16 cellular contexts compared by ENCODE assay signal in genomic region chr19:2394054-2394668, GRCh38. TPM values are rescaled to one million over a fixed set of nuclear protein-coding genes. Genes with fewer than 3 reads are reported as not detected.
A peak's percentile ranks its signal among the peaks of the same experiment; 100 is the strongest.
DNase-seq lines count a peak whose midpoint lies in the region; ATAC-seq and TF ChIP-seq lines count a peak whose summit lies in the region.
"Had no signal": no experiment of that assay in that cellular context is flagged by ENCODE, and none has a peak within 500 bp of the region (broad histone marks: within the 10 kb centered on the region; RNA-seq: fewer than 3 reads in every experiment).

No MANE protein-coding gene starts in this region.

- TF ChIP-seq EP300 in upper lobe of left lung (IDR thresholded peaks at IDR 0.05), result no peak

- H3K36me3 Mint-ChIP-seq in activated naive CD4-positive, alpha-beta T cell treated with anti-CD3 and anti-CD28 coated beads for 36 hours (ENCODE audit: low read depth), result no peaks in the 10 kb centered on the region

- no peaks in the 10 kb centered on the region for H3K27me3 Mint-ChIP-seq in activated naive CD4-positive, alpha-beta T cell treated with anti-CD3 and anti-CD28 coated beads for 36 hours (ENCODE audit: low read depth)

- H3K27me3 ChIP-seq in upper lobe of left lung, result no peaks in the 10 kb centered on the region
- H3K27me3 ChIP-seq: thyroid gland had no signal

- peak in 1 of 2 donors; percentile 51 for ATAC-seq in upper lobe of left lung (ENCODE audit: low FRiP score in 2 of 2)

- 43% methylated on average over 15 of the region's 15 CpGs for WGBS in upper lobe of left lung, 2 donors

- H3K4me1 Mint-ChIP-seq in activated naive CD4-positive, alpha-beta T cell treated with anti-CD3 and anti-CD28 coated beads for 36 hours (ENCODE audit: low read depth), result peaks cover 15% of the 10 kb centered on the region

- no peak overlapping the region for H3K27ac Mint-ChIP-seq in activated naive CD4-positive, alpha-beta T cell treated with anti-CD3 and anti-CD28 coated beads for 36 hours

- peak overlapping the region; percentile 49 for H3K27ac ChIP-seq in OCI-LY7 (ENCODE audit: low read depth, low read length, poor library complexity, severe bottlenecking)
- H3K27ac ChIP-seq in upper lobe of left lung, result peak overlapping the region; percentile 15 to 42 (median 22)
- H3K27ac ChIP-seq: esophagus squamous epithelium, GM23248, thyroid gland had no signal

- H3K9me3 Mint-ChIP-seq in activated naive CD4-positive, alpha-beta T cell treated with anti-CD3 and anti-CD28 coated beads for 36 hours, result no peaks in the 10 kb centered on the region

- POLR2A ChIA-PET in OCI-LY7 (lab: Charles Lee), result interaction anchor here (0.5 to 1.7 kb wide), 9 partner anchors 10 to 1621 kb away, joined by 3 to 8 read pairs (median 4); partner anchors contain the start of genes DOT1L, GADD45B, LSM7 and SPPL2B

- H3K79me2 ChIP-seq in OCI-LY7 (ENCODE audit: insufficient read depth, low read depth, low read length), result no peaks in the 10 kb centered on the region

- H3K36me3 ChIP-seq in OCI-LY7 (ENCODE audit: insufficient read depth, low read length) (no peaks in the 10 kb centered on the region), upper lobe of left lung (no peaks in the 10 kb centered on the region)
- H3K36me3 ChIP-seq: esophagus squamous epithelium, thyroid gland had no signal

- peaks cover 10% of the 10 kb centered on the region; the same call in 1 of the 2 replicates for H3K9me3 ChIP-seq in OCI-LY7 (ENCODE audit: low read length)
- H3K9me3 ChIP-seq in upper lobe of left lung, result no peaks in the 10 kb centered on the region
- H3K9me3 ChIP-seq: esophagus squamous epithelium, thyroid gland had no signal

- DNase-seq in activated naive CD4-positive, alpha-beta T cell treated with anti-CD3 and anti-CD28 coated beads for 36 hours, result peak; percentile 48
- no peak for DNase-seq in activated naive CD4-positive, alpha-beta T cell treated with anti-CD3 and anti-CD28 coated beads, Interleukin-2, amount 50 U/mL, for 16 hours
- DNase-seq in OCI-LY7 (ENCODE audit: low spot score) (peak; percentile 75), globus pallidus (ENCODE audit: low spot score) (peak; percentile 26), upper lobe of left lung (peak in 1 of 2 donors; percentile 52), ureter (ENCODE audit: low spot score) (no peak)
- no peak for DNase-seq in activated effector memory CD4-positive, alpha-beta T cell treated with Interleukin-2 at 50 U/mL for 16 hours
- no peak for DNase-seq in activated CD4-positive, alpha-beta T cell treated with anti-CD3 and anti-CD28 coated beads, Interleukin-2, amount 50 U/mL, for 1 hour
- DNase-seq: aorta; esophagus squamous epithelium; GM23248; mesendoderm; NCI-H526; stimulated activated CD4-positive, alpha-beta T cell treated with anti-CD3 and anti-CD28 coated beads, Interleukin-15, amount 100 ng/mL, for 24 hours; thyroid gland had no signal

- CTCF ChIA-PET in activated naive CD4-positive, alpha-beta T cell treated with anti-CD3 and anti-CD28 coated beads for 36 hours (lab: Charles Lee), result interaction anchor here (0.8 to 3.4 kb wide), 4 partner anchors 134 to 222 kb away, joined by 3 to 17 read pairs (median 4); no protein-coding TSS in a partner anchor
- CTCF ChIA-PET in OCI-LY7 (lab: Charles Lee; ENCODE audit: unreplicated experiment), result no interaction called here

- H3K4me1 ChIP-seq in OCI-LY7 (ENCODE audit: insufficient read depth, low read length, poor library complexity, severe bottlenecking) (peaks cover 22% of the 10 kb centered on the region), upper lobe of left lung (peaks cover 0 to 5% (median 0%) of the 10 kb centered on the region in 4 donors)
- H3K4me1 ChIP-seq: esophagus squamous epithelium had no signal

- TF ChIP-seq CTCF in OCI-LY7 (conservative IDR thresholded peaks at IDR 0.05; ENCODE audit: low read length) (no peak), upper lobe of left lung (IDR thresholded peaks at IDR 0.05) (no peak)

- H3K4me3 Mint-ChIP-seq in activated naive CD4-positive, alpha-beta T cell treated with anti-CD3 and anti-CD28 coated beads for 36 hours, result peak overlapping the region; percentile 63

- peak overlapping the region; percentile 99 for H2AFZ ChIP-seq in OCI-LY7 (ENCODE audit: low read length)
- H2AFZ ChIP-seq: GM23248 had no signal

- H3K4me3 ChIP-seq in OCI-LY7 (ENCODE audit: low read depth, low read length, poor library complexity, severe bottlenecking) (peak overlapping the region; percentile 56), upper lobe of left lung (peak overlapping the region in 2 of 4 donors; percentile 22 to 25)
- H3K4me3 ChIP-seq: GM23248, thyroid gland had no signal

- H4K20me1 ChIP-seq in OCI-LY7 (ENCODE audit: insufficient read depth, low read length), result no peaks in the 10 kb centered on the region

- no peaks in the 10 kb centered on the region for H3K9me2 ChIP-seq in OCI-LY7 (ENCODE audit: insufficient read depth, low read length)

- intact Hi-C loops in activated naive CD4-positive, alpha-beta T cell treated with anti-CD3 and anti-CD28 coated beads for 36 hours (cut with micrococcal nuclease), result loop anchor here (2.0 to 5.0 kb wide), 2 partner anchors 67 to 215 kb away; partner anchors contain the start of genes LSM7 and SPPL2B
- intact Hi-C loops in OCI-LY7 (cut with micrococcal nuclease; ENCODE audit: unreplicated experiment), result no loop called here

- BruUV-seq in OCI-LY7 (replicated peaks; lab: Mats Ljungman, UMichigan), result no TSS peak

- H3K4me2 ChIP-seq in OCI-LY7 (ENCODE audit: low read length), result peak overlapping the region; percentile 69

- peak in 1 of 4 donors; percentile 61 for TF ChIP-seq POLR2A in upper lobe of left lung (IDR thresholded peaks at IDR 0.05)

RNA-seq across cellular contexts. Expression of gene TIMM13, which starts 33.2 kb away (rescaled TPM):
- 10 to 100 TPM; 67.3 to 70.8 TPM for total RNA-seq in activated naive CD4-positive, alpha-beta T cell treated with anti-CD3 and anti-CD28 coated beads for 36 hours
- total RNA-seq in OCI-LY7 (2014; rRNA removed; shearing (Covaris generic)), result 55.4 and 60.0 TPM in 2 replicates
- total RNA-seq in OCI-LY7 (2022) (95.3 and 120 TPM in 2 replicates), upper lobe of left lung (10 to 100 TPM; 26.2 to 82.3 (median 40.0) TPM), ureter (87.0 TPM)

RNA-seq across cellular contexts. Expression of gene TMPRSS9, which starts 34.1 kb away (rescaled TPM):
- total RNA-seq in activated naive CD4-positive, alpha-beta T cell treated with anti-CD3 and anti-CD28 coated beads for 36 hours, result not detected
- 0.44 TPM in 1 of 2 replicates, not detected in the other for total RNA-seq in OCI-LY7 (2014; rRNA removed; shearing (Covaris generic))
- total RNA-seq in OCI-LY7 (2022) (0.28 TPM in 1 of 2 replicates, not detected in the other), upper lobe of left lung (under 1 TPM in 4 of 6 donors, not detected in 2; 0.14 to 0.55 (median 0.26) TPM), ureter (not detected)
- total RNA-seq: GM23248, HT1080 had no signal

Comparison
In these comparisons a context has a peak if more than half of its experiments do, and no peak if none do; other contexts are left out.
1. DNase-seq: peak in activated naive CD4-positive, alpha-beta T cell treated with anti-CD3 and anti-CD28 coated beads for 36 hours (single experiment), OCI-LY7 (single experiment) and globus pallidus (single experiment); none in activated naive CD4-positive, alpha-beta T cell treated with anti-CD3 and anti-CD28 coated beads, Interleukin-2, amount 50 U/mL, for 16 hours (single experiment), activated effector memory CD4-positive, alpha-beta T cell treated with Interleukin-2 at 50 U/mL for 16 hours (single experiment), activated CD4-positive, alpha-beta T cell treated with anti-CD3 and anti-CD28 coated beads, Interleukin-2, amount 50 U/mL, for 1 hour (single experiment) and ureter (single experiment).